ENCODE assay signal across 23 cellular contexts in the genomic region with DNA sequence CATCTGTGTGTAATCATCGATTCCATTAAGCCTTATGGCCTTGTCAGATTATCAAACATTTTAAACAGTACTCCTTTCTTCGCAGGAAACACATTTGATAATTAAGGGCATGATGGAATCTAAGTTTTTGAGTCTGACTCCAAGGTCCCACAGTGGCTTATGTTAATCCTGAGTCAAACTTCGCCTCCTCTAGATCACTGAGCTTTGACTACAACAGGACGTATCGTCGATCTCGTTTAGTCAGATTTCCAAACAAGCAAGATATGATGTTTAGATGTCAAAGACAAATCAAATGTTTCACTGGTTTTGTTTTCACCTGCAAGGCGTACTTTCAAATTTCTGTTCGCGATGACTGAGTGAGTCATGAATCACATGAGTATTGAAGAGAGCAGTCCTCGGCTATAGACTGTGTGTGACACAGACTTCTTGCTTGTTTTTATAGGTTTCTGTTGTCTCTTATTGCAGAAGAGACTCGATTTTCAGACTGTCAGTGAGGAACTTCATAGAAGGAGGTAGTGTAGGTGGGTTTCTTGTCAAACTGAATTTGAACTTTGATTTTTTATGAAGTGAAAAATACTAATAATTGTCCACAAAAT.
DNase-seq lines count a peak whose midpoint lies in the region; ATAC-seq, FAIRE-seq and TF ChIP-seq lines count a peak whose summit lies in the region.
"Had no signal": no experiment of that assay in that cellular context is flagged by ENCODE, and none has a peak within 500 bp of the region (broad histone marks: within the 10 kb centered on the region; RNA-seq: fewer than 3 reads in every experiment).

No MANE protein-coding gene starts in this region.

- peak; percentile 18 to 68 for ATAC-seq in activated naive CD4-positive, alpha-beta T cell treated with anti-CD3 and anti-CD28 coated beads, Interleukin-2, amount 50 U/mL, for 72 hours
- ATAC-seq in K562 (0 out of 3 replicates have a peak, but pooled peaks have one; percentile 31), HG02870 (IDR thresholded peaks at IDR 0.05; ENCODE audit: unreplicated experiment) (no peak), GM18907 (IDR thresholded peaks at IDR 0.05; ENCODE audit: unreplicated experiment) (no peak)
- ATAC-seq: HCT116 had no signal

- no peak for TF ChIP-seq POLR2A in K562 (conservative IDR thresholded peaks at IDR 0.05)

- H3K4me2 ChIP-seq in K562 (ENCODE audit: insufficient read depth, low read length) = peak overlapping the region; percentile 26; the same call in 1 of the 2 replicates

- H3K9me3 ChIP-seq in K562 (replicated peaks; ENCODE audit: control insufficient read depth, insufficient read depth, low read depth, low read length) (no peaks in the 10 kb centered on the region), SJCRH30 (replicated peaks) (no peaks in the 10 kb centered on the region)

- no peak overlapping the region for H3K9ac ChIP-seq in K562 (ENCODE audit: insufficient read depth in 1 of 2, low read depth in 2 of 2, low read length in 2 of 2)

- CTCF ChIA-PET in K562 (lab: Yijun Ruan, JAX; ENCODE audit: low intra/inter-chr PET ratio) = no interaction called here

- FAIRE-seq in K562 (lab: Jason Lieb, UNC) = peak; percentile 81
- FAIRE-seq: GM18507, GM19239 had no signal

- no peak overlapping the region for H3K27ac Mint-ChIP-seq in activated naive CD4-positive, alpha-beta T cell treated with anti-CD3 and anti-CD28 coated beads, Interleukin-2, amount 50 U/mL, for 72 hours
- H3K27ac Mint-ChIP-seq: CD4-positive, CD25-positive, alpha-beta regulatory T cell had no signal

- no peak for TF ChIP-seq RAD21 in K562 (CRISPR knock-in tag; conservative IDR thresholded peaks at IDR 0.05 in 1 of 2, IDR thresholded peaks at IDR 0.05 in 1 of 2)

- H3K36me3 ChIP-seq in K562 (ENCODE audit: control insufficient read depth, insufficient read depth, low read length) (no peaks in the 10 kb centered on the region), SJCRH30 (no peaks in the 10 kb centered on the region)

- POLR2A ChIA-PET in K562 (lab: Yijun Ruan, JAX) = no interaction called here

- peak overlapping the region; percentile 67 for H2AFZ ChIP-seq in K562 (ENCODE audit: low read depth, low read length)

- TF ChIP-seq EP300 in K562 (IDR thresholded peaks at IDR 0.05; ENCODE audit: low read length) = no peak

- H3K27me3 ChIP-seq in K562 (ENCODE audit: control insufficient read depth in 2 of 2, insufficient read depth in 2 of 2, low read length in 2 of 2) = no peaks in the 10 kb centered on the region
- H3K27me3 ChIP-seq in SJCRH30 = no peaks in the 10 kb centered on the region

- DNase-seq in activated naive CD4-positive, alpha-beta T cell treated with anti-CD3 and anti-CD28 coated beads, Interleukin-2, amount 50 U/mL, for 72 hours (ENCODE audit: low spot score in 2 of 2) = no peak
- DNase-seq in activated naive CD4-positive, alpha-beta T cell treated with anti-CD3 and anti-CD28 coated beads, Interleukin-2, amount 50 U/mL, for 16 hours = no peak
- DNase-seq in NCI-H82 (lab: John Stamatoyannopoulos, UW) = peak; percentile 70
- DNase-seq in K562 (ENCODE audit: extremely low read depth in 1 of 4, low spot score in 3 of 4) = peak in 1 of 4 experiments; percentile 12
- no peak for DNase-seq in SJCRH30
- DNase-seq: CD4-positive, CD25-positive, alpha-beta regulatory T cell; COR-L47; DMS153; GDM1; GOT3; IMR-90; NCI-H1694; NCI-H2081; NCI-H446 treated with DMSO at 0.1 percent for 48 hours; NCI-H526 treated with DMSO at 0.1 percent for 48 hours; NK-92 treated with Interleukin-12 subunit alpha and Interleukin-12 subunit beta, amount 100 ng/mL, for 24 hours; SIG-M5; T-helper 1 cell had no signal

- H3K4me1 ChIP-seq in K562 (replicated peaks in 1 of 2; ENCODE audit: control insufficient read depth in 2 of 2, insufficient read depth in 2 of 2, low read length in 2 of 2) = no peaks in the 10 kb centered on the region; a peak in 1 of 5 replicates
- no peaks in the 10 kb centered on the region for H3K4me1 ChIP-seq in SJCRH30

- TF ChIP-seq CTCF in K562 (IDR thresholded peaks at IDR 0.05 in 2 of 3, conservative IDR thresholded peaks at IDR 0.05 in 1 of 3; ENCODE audit: insufficient read depth in 2 of 3, low read depth in 1 of 3, low read length in 3 of 3) = no peak

- 17% methylated on average over 12 of the region's 12 CpGs for WGBS in K562 (ENCODE audit: insufficient coverage, low coverage, missing lambda C conversion rate)

- no peaks in the 10 kb centered on the region for H3K9me1 ChIP-seq in K562 (ENCODE audit: control insufficient read depth, insufficient read depth, low read length)

- peaks cover 0 to 4% of the 10 kb centered on the region in 2 donors for H3K9me3 Mint-ChIP-seq in activated naive CD4-positive, alpha-beta T cell treated with anti-CD3 and anti-CD28 coated beads, Interleukin-2, amount 50 U/mL, for 72 hours

- intact Hi-C loops in K562 (cut with micrococcal nuclease) = no loop called here

- H3K36me3 Mint-ChIP-seq in activated naive CD4-positive, alpha-beta T cell treated with anti-CD3 and anti-CD28 coated beads, Interleukin-2, amount 50 U/mL, for 72 hours = no peaks in the 10 kb centered on the region
- H3K36me3 Mint-ChIP-seq: CD4-positive, CD25-positive, alpha-beta regulatory T cell had no signal

- no peak overlapping the region for H3K27ac ChIP-seq in K562 (ENCODE audit: extremely low read depth, low read depth, low read length)
- no peak overlapping the region for H3K27ac ChIP-seq in SJCRH30

- no TSS peak for BruUV-seq in K562 (replicated peaks; lab: Mats Ljungman, UMichigan)

- H3K79me2 ChIP-seq in K562 (ENCODE audit: control insufficient read depth, insufficient read depth, low read length) = no peaks in the 10 kb centered on the region

- H3K4me3 ChIP-seq in K562 (no peak overlapping the region), SJCRH30 (no peak overlapping the region)

- in situ Hi-C loops in K562 (cut with MboI) = no loop called here

- no peaks in the 10 kb centered on the region for H4K20me1 ChIP-seq in K562 (replicated peaks; ENCODE audit: control insufficient read depth, insufficient read depth, low read length)

TF ChIP-seq in K562, 482 proteins besides CTCF, POLR2A, EP300 and RAD21 (continues in another document):
- TF ChIP-seq PHB2 (IDR thresholded peaks at IDR 0.05; ENCODE audit: low read depth) = no peak
- no peak for TF ChIP-seq KDM2B (CRISPR knock-in tag; IDR thresholded peaks at IDR 0.05)
- no peak for TF ChIP-seq CREB1 (IDR thresholded peaks at IDR 0.05)
- no peak for TF ChIP-seq CREB1 (CRISPR knock-in tag; IDR thresholded peaks at IDR 0.05)
- TF ChIP-seq, protein P1, sequence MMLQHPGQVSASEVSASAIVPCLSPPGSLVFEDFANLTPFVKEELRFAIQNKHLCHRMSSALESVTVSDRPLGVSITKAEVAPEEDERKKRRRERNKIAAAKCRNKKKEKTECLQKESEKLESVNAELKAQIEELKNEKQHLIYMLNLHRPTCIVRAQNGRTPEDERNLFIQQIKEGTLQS (IDR thresholded peaks at IDR 0.05) = peak; percentile 37; the same call in 1 of the 2 replicates
- TF ChIP-seq, protein P1 (CRISPR knock-in tag; conservative IDR thresholded peaks at IDR 0.05) = no peak
- peak; percentile 41; the same call in 1 of the 2 replicates for TF ChIP-seq FOSL1 (tag; conservative IDR thresholded peaks at IDR 0.05)
- no peak for TF ChIP-seq TCF3 (CRISPR knock-in tag; IDR thresholded peaks at IDR 0.05)
- no peak for TF ChIP-seq MXI1 (IDR thresholded peaks at IDR 0.05; ENCODE audit: low read depth, low read length)
- no peak for TF ChIP-seq POLR2AphosphoS2 (IDR thresholded peaks at IDR 0.05; ENCODE audit: low read length)
- TF ChIP-seq PYGO2 (tag; IDR thresholded peaks at IDR 0.05) = no peak
- TF ChIP-seq FOXP1 (CRISPR knock-in tag; IDR thresholded peaks at IDR 0.05) = no peak
- TF ChIP-seq ZKSCAN8 (CRISPR knock-in tag; IDR thresholded peaks at IDR 0.05) = no peak
- TF ChIP-seq, protein P2, sequence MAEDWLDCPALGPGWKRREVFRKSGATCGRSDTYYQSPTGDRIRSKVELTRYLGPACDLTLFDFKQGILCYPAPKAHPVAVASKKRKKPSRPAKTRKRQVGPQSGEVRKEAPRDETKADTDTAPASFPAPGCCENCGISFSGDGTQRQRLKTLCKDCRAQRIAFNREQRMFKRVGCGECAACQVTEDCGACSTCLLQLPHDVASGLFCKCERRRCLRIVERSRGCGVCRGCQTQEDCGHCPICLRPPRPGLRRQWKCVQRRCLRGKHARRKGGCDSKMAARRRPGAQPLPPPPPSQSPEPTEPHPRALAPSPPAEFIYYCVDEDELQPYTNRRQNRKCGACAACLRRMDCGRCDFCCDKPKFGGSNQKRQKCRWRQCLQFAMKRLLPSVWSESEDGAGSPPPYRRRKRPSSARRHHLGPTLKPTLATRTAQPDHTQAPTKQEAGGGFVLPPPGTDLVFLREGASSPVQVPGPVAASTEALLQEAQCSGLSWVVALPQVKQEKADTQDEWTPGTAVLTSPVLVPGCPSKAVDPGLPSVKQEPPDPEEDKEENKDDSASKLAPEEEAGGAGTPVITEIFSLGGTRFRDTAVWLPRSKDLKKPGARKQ (CRISPR knock-in tag; IDR thresholded peaks at IDR 0.05) = 0 out of 2 replicates have a peak, but pooled peaks have one; percentile 31

Comparison
In these comparisons a context has a peak if more than half of its experiments do, and no peak if none do; other contexts are left out.
1. ATAC-seq: peak in activated naive CD4-positive, alpha-beta T cell treated with anti-CD3 and anti-CD28 coated beads, Interleukin-2, amount 50 U/mL, for 72 hours (2 of 2) and K562 (single experiment); none in HG02870 (single experiment) and GM18907 (single experiment).